In the genomic region with DNA sequence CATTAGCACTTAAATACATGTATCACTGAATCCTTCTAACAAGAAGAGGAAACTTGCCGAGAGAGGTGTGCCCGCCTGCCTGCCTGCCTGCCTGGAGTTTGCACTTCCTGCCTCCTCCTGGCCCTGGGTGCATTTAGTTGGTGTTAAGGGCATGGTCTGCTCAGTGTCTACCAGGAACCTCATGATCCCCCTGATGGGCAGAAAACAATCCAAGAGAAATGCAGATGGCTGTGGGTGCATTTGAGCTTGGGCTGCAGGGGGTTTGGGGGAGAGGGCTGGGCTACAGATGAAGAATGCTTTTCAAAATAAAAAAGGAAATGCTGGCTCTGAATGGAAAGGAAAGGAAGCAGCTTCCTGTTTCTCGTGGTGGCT, we compare ENCODE assay signal across 8 cellular contexts. TPM values are rescaled to one million over a fixed set of nuclear protein-coding genes. Genes with fewer than 3 reads are reported as not detected.
A peak's percentile ranks its signal among the peaks of the same experiment; 100 is the strongest.
DNase-seq lines count a peak whose midpoint lies in the region; ATAC-seq, FAIRE-seq and TF ChIP-seq lines count a peak whose summit lies in the region.

No MANE protein-coding gene starts in this region.

- peaks cover 0 to 10% (median 0%) of the 10 kb centered on the region in 3 donors for H3K4me1 ChIP-seq in pancreas

- no peak overlapping the region for H3K27ac ChIP-seq in pancreas

- no peaks in the 10 kb centered on the region for H3K27me3 ChIP-seq in pancreas

- H3K4me3 ChIP-seq in pancreas: no peak overlapping the region

- FAIRE-seq in pancreas (lab: Jason Lieb, UNC): no peak

- POLR2A ChIA-PET in T-cell (lab: Charles Lee): interaction anchor here (0.5 kb wide), 2 partner anchors 11 to 21 kb away, joined by 3 read pairs; no protein-coding TSS in a partner anchor

- no peaks in the 10 kb centered on the region for H3K36me3 Mint-ChIP-seq in T-cell
- no peaks in the 10 kb centered on the region for H3K36me3 Mint-ChIP-seq in memory B cell

- H3K4me3 Mint-ChIP-seq in T-cell (peak overlapping the region; percentile 45 to 62 (median 58)), memory B cell (peak overlapping the region; percentile 55)

- no peak for TF ChIP-seq CTCF in pancreas (IDR thresholded peaks at IDR 0.05)

- WGBS in pancreas, 2 donors: 80 to 87% methylated on average over 3 of the region's 3 CpGs

- H3K9me3 Mint-ChIP-seq in T-cell: no peaks in the 10 kb centered on the region
- no peaks in the 10 kb centered on the region for H3K9me3 Mint-ChIP-seq in memory B cell

- H3K27me3 Mint-ChIP-seq in T-cell: no peaks in the 10 kb centered on the region
- H3K27me3 Mint-ChIP-seq in memory B cell: no peaks in the 10 kb centered on the region

- intact Hi-C loops in pancreas (cut with DNase I): no loop called here

- DNase-seq in T-cell: peak in 3 of 34 experiments; percentile 17 to 29 (median 22)
- no peak for DNase-seq in memory B cell (ENCODE audit: low spot score in 2 of 2)
- DNase-seq in pancreas: no peak
- DNase-seq in A172 (ENCODE audit: low spot score): no peak
- no peak for DNase-seq in amygdala (lab: John Stamatoyannopoulos, UW)
- DNase-seq in NCI-H1694 (lab: John Stamatoyannopoulos, UW): no peak

- peaks cover 54 to 62% (median 54%) of the 10 kb centered on the region in 3 donors for H3K4me1 Mint-ChIP-seq in T-cell
- peaks cover 53% of the 10 kb centered on the region for H3K4me1 Mint-ChIP-seq in memory B cell

- H3K27ac Mint-ChIP-seq in T-cell: peak overlapping the region; percentile 79 to 81
- peak overlapping the region; percentile 58 for H3K27ac Mint-ChIP-seq in memory B cell

- H3K36me3 ChIP-seq in pancreas: no peaks in the 10 kb centered on the region

- no peaks in the 10 kb centered on the region for H3K9me3 ChIP-seq in pancreas

- CTCF ChIA-PET in T-cell (lab: Charles Lee): interaction anchor here (1.0 to 2.0 kb wide), 4 partner anchors 8 to 133 kb away, joined by 3 to 8 read pairs (median 3); a partner anchor contains a TSS

- peak; percentile 1 for ATAC-seq in GM18519 (IDR thresholded peaks at IDR 0.05; ENCODE audit: low FRiP score, unreplicated experiment)
- ATAC-seq in HG02571 (IDR thresholded peaks at IDR 0.05; ENCODE audit: unreplicated experiment): peak; percentile 9
- peak; percentile 44 to 67 (median 55) for ATAC-seq in T-cell (replicated peaks in 1 of 4)
- peak; percentile 38 for ATAC-seq in memory B cell (ENCODE audit: low read depth)
- ATAC-seq in pancreas: no peak

RNA-seq across cellular contexts. Expression of a gene that starts 10.1 kb away (rescaled TPM):
- 10 to 100 TPM; 26.8 to 35.8 (median 27.6) TPM for total RNA-seq in T-cell
- 100 to 1,000 TPM in 4 of 6 donors, 10 to 100 TPM in 2; 68.2 to 134 (median 103) TPM for total RNA-seq in pancreas
- polyA plus RNA-seq in pancreas: 100 to 1,000 TPM in 1 of 2 donors, 10 to 100 TPM in 1; 98.3 to 139 TPM
- total RNA-seq in A172 (2014; rRNA removed; shearing (Covaris generic)): 1.7 and 2.9 TPM in 2 replicates

Comparison
In these comparisons a context has a peak if more than half of its experiments do, and no peak if none do; other contexts are left out.
1. ATAC-seq: peak in GM18519 (single experiment), HG02571 (single experiment), T-cell (4 of 4) and memory B cell (single experiment); none in pancreas (0 of 4).